ENCODE assay signal across 1 cellular context in genomic region chr1:164598719-164599118, GRCh38.
TF ChIP-seq lines count a peak whose summit lies in the region.

No MANE protein-coding gene starts in this region.

TF ChIP-seq in WTC11, 78 proteins besides CTCF, POLR2A, EP300 and RAD21 (continued from another document):
- TF ChIP-seq AFF4 (CRISPR knock-in tag; IDR thresholded peaks at IDR 0.05; ENCODE audit: borderline replicate concordance), result no peak
- no peak for TF ChIP-seq FOXP1 (CRISPR knock-in tag; IDR thresholded peaks at IDR 0.05; ENCODE audit: borderline replicate concordance)
- TF ChIP-seq, protein P1, sequence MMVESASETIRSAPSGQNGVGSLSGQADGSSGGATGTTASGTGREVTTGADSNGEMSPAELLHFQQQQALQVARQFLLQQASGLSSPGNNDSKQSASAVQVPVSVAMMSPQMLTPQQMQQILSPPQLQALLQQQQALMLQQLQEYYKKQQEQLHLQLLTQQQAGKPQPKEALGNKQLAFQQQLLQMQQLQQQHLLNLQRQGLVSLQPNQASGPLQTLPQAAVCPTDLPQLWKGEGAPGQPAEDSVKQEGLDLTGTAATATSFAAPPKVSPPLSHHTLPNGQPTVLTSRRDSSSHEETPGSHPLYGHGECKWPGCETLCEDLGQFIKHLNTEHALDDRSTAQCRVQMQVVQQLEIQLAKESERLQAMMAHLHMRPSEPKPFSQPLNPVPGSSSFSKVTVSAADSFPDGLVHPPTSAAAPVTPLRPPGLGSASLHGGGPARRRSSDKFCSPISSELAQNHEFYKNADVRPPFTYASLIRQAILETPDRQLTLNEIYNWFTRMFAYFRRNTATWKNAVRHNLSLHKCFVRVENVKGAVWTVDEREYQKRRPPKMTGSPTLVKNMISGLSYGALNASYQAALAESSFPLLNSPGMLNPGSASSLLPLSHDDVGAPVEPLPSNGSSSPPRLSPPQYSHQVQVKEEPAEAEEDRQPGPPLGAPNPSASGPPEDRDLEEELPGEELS (CRISPR knock-in tag; IDR thresholded peaks at IDR 0.05), result no peak
- TF ChIP-seq SMAD3 (CRISPR knock-in tag; IDR thresholded peaks at IDR 0.05; ENCODE audit: borderline replicate concordance), result no peak
